In genomic region chr12:26937863-26938659, GRCh38 we compare ENCODE assay signal across 8 cellular contexts. TPM values are rescaled to one million over a fixed set of nuclear protein-coding genes. Genes with fewer than 3 reads are reported as not detected.
DNase-seq lines count a peak whose midpoint lies in the region; ATAC-seq and TF ChIP-seq lines count a peak whose summit lies in the region.

Gene FGFR1OP2, plus strand, starts transcription at chr12:26938470. Its CDS starts 15,689 bp downstream, at chr12:26954159.
Gene INTS13, minus strand, starts transcription at chr12:26937981. Its CDS starts 1,178 bp downstream, at chr12:26936803.

- intact Hi-C loops in activated CD4-positive, alpha-beta T cell treated with anti-CD3 and anti-CD28 coated beads, Interleukin-2, amount 10 ng/mL, durations not matched to agents 24 days and 14 days (cut with micrococcal nuclease): loop anchor here (1.0 to 10.0 kb wide), 9 partner anchors 34 to 816 kb away; partner anchors contain the start of genes MED21, MRPS35, PPFIBP1 and STK38L
- intact Hi-C loops in left colon (cut with DNase I, micrococcal nuclease): loop anchor here in 1 of 2 donors (5.0 kb wide), 1 partner anchor 74 kb away; the partner anchor contains the start of gene TM7SF3

- POLR2A ChIA-PET in BJ (lab: Charles Lee): interaction anchor here (0.6 kb wide), 1 partner anchor 146 kb away, joined by 4 read pairs; no protein-coding TSS in a partner anchor

- ATAC-seq in GM19324 (IDR thresholded peaks at IDR 0.05; ENCODE audit: low FRiP score, unreplicated experiment): peak; percentile 82
- peak; percentile 66 for ATAC-seq in HG03469 (IDR thresholded peaks at IDR 0.05; ENCODE audit: unreplicated experiment)
- ATAC-seq in left colon: peak; percentile 93

- no peaks in the 10 kb centered on the region for H3K36me3 ChIP-seq in BJ (ENCODE audit: control insufficient read depth, insufficient read depth, low read length)

- H3K27ac ChIP-seq in coronary artery: peak within 1 kb of the TSS; percentile 93 to 98

- H3K27ac Mint-ChIP-seq in activated CD4-positive, alpha-beta T cell treated with anti-CD3 and anti-CD28 coated beads, Interleukin-2, amount 10 ng/mL, durations not matched to agents 24 days and 14 days: peak within 1 kb of the TSS; percentile 97

- peaks cover 22% of the 10 kb centered on the region for H3K36me3 Mint-ChIP-seq in activated CD4-positive, alpha-beta T cell treated with anti-CD3 and anti-CD28 coated beads, Interleukin-2, amount 10 ng/mL, durations not matched to agents 24 days and 14 days (ENCODE audit: low read depth)

- CTCF ChIA-PET in BJ (lab: Yijun Ruan, JAX): interaction anchor here (1.0 kb wide), 1 partner anchor 77 kb away, joined by 4 read pairs; no protein-coding TSS in a partner anchor

- H3K4me1 Mint-ChIP-seq in activated CD4-positive, alpha-beta T cell treated with anti-CD3 and anti-CD28 coated beads, Interleukin-2, amount 10 ng/mL, durations not matched to agents 24 days and 14 days: peaks cover 55% of the 10 kb centered on the region

- no peaks in the 10 kb centered on the region for H3K27me3 Mint-ChIP-seq in activated CD4-positive, alpha-beta T cell treated with anti-CD3 and anti-CD28 coated beads, Interleukin-2, amount 10 ng/mL, durations not matched to agents 24 days and 14 days

- no peak for TF ChIP-seq CTCF in BJ (IDR thresholded peaks at IDR 0.05; ENCODE audit: insufficient read depth, low read depth, low read length)
- TF ChIP-seq CTCF in coronary artery (IDR thresholded peaks at IDR 0.05): no peak

- H3K9me3 Mint-ChIP-seq in activated CD4-positive, alpha-beta T cell treated with anti-CD3 and anti-CD28 coated beads, Interleukin-2, amount 10 ng/mL, durations not matched to agents 24 days and 14 days: no peaks in the 10 kb centered on the region

- DNase-seq in BJ (ENCODE audit: low read depth) (peak; percentile 88), NCI-H526 treated with DMSO at 0.1 percent for 48 hours (lab: John Stamatoyannopoulos, UW) (peak; percentile 95), coronary artery (ENCODE audit: low spot score) (peak; percentile 99), left colon (peak; percentile 99)
- peak; percentile 99 for DNase-seq in activated CD4-positive, alpha-beta T cell treated with anti-CD3 and anti-CD28 coated beads, Interleukin-2, amount 10 ng/mL, durations not matched to agents 24 days and 14 days
- DNase-seq in stimulated activated CD4-positive, alpha-beta T cell treated with anti-CD3 and anti-CD28 coated beads, Interleukin-1b, Interleukin-23, amount 100 ng/mL, for 48 hours: peak; percentile 97

- H3K4me3 Mint-ChIP-seq in activated CD4-positive, alpha-beta T cell treated with anti-CD3 and anti-CD28 coated beads, Interleukin-2, amount 10 ng/mL, durations not matched to agents 24 days and 14 days: peak within 1 kb of the TSS; percentile 94

- H3K4me3 ChIP-seq in BJ (ENCODE audit: low read depth, low read length) (peak within 1 kb of the TSS; percentile 88), coronary artery (peak within 1 kb of the TSS; percentile 96)

- no peaks in the 10 kb centered on the region for H3K27me3 ChIP-seq in BJ (ENCODE audit: control insufficient read depth, insufficient read depth, low read length)

RNA-seq across cellular contexts. Expression of gene FGFR1OP2, which starts in this region (rescaled TPM):
- 16.1 and 36.3 TPM in 2 replicates for polyA plus RNA-seq in BJ (2011; rRNA removed)
- polyA minus RNA-seq in BJ (2011; rRNA and poly(A)+ RNA removed): 12.1 and 12.5 TPM in 2 replicates
- total RNA-seq in activated CD4-positive, alpha-beta T cell treated with anti-CD3 and anti-CD28 coated beads, Interleukin-2, amount 10 ng/mL, durations not matched to agents 24 days and 14 days: 45.7 and 46.7 TPM in 2 replicates
- total RNA-seq in left colon: 10 to 100 TPM; 24.6 to 31.5 TPM

RNA-seq across cellular contexts. Expression of gene INTS13, which starts in this region (rescaled TPM):
- 11.4 and 25.9 TPM in 2 replicates for polyA plus RNA-seq in BJ (2011; rRNA removed)
- polyA minus RNA-seq in BJ (2011; rRNA and poly(A)+ RNA removed): 37.0 and 81.4 TPM in 2 replicates
- total RNA-seq in activated CD4-positive, alpha-beta T cell treated with anti-CD3 and anti-CD28 coated beads, Interleukin-2, amount 10 ng/mL, durations not matched to agents 24 days and 14 days: 49.7 and 51.3 TPM in 2 replicates
- total RNA-seq in left colon: 10 to 100 TPM; 11.5 to 12.9 TPM

Comparison
In these comparisons a context has a peak if more than half of its experiments do, and no peak if none do; other contexts are left out.
1. Peak in every context shown above with its lines: DNase-seq, ATAC-seq, H3K4me3 ChIP-seq and H3K27ac ChIP-seq.